ENCODE assay signal across 8 cellular contexts in genomic region chr19:1400281-1401137, GRCh38. TPM values are rescaled to one million over a fixed set of nuclear protein-coding genes. Genes with fewer than 3 reads are reported as not detected.
A peak's percentile ranks its signal among the peaks of the same experiment; 100 is the strongest.
DNase-seq lines count a peak whose midpoint lies in the region; ATAC-seq and TF ChIP-seq lines count a peak whose summit lies in the region.

No MANE protein-coding gene starts in this region.

- no peak overlapping the region for H3K27ac Mint-ChIP-seq in stimulated activated naive B cell treated with anti-CD40 and anti-IgM and Interleukin-4, amounts not matched to agents 10 μg/mL and 1 μg/mL and 100 μg/mL, for 72 hours

- peak; percentile 16 for DNase-seq in DMS53 treated with DMSO at 0.1 percent for 48 hours (lab: John Stamatoyannopoulos, UW; ENCODE audit: unreplicated experiment)
- DNase-seq in KBM-7: peak; percentile 49
- DNase-seq in ascending aorta (ENCODE audit: low spot score in 2 of 2): peak in 1 of 2 donors; percentile 78
- peak; percentile 55 for DNase-seq in iPS-NIHi11 (ENCODE audit: low spot score)
- no peak for DNase-seq in stimulated activated naive B cell treated with anti-CD40 and anti-IgM and Interleukin-4, amounts not matched to agents 10 μg/mL and 1 μg/mL and 100 μg/mL, for 72 hours
- DNase-seq in HCEC 1CT: no peak

- H3K9me3 ChIP-seq in ascending aorta: no peaks in the 10 kb centered on the region

- intact Hi-C loops in ascending aorta (cut with DNase I): no loop called here

- peak overlapping the region; percentile 1 to 3 for H3K27ac ChIP-seq in ascending aorta

- in situ Hi-C loops in KBM-7 (cut with MboI; ENCODE audit: low pct_unique_long_range_greater_than_20kb, low sequenced_read_pairs): no loop called here

- peak overlapping the region; percentile 70 to 75 for H3K4me3 Mint-ChIP-seq in stimulated activated naive B cell treated with anti-CD40 and anti-IgM and Interleukin-4, amounts not matched to agents 10 μg/mL and 1 μg/mL and 100 μg/mL, for 72 hours

- no peaks in the 10 kb centered on the region for H3K9me3 Mint-ChIP-seq in stimulated activated naive B cell treated with anti-CD40 and anti-IgM and Interleukin-4, amounts not matched to agents 10 μg/mL and 1 μg/mL and 100 μg/mL, for 72 hours

- no peak for TF ChIP-seq CTCF in ascending aorta (IDR thresholded peaks at IDR 0.05)

- peaks cover 7 to 14% of the 10 kb centered on the region in 2 donors for H3K36me3 Mint-ChIP-seq in stimulated activated naive B cell treated with anti-CD40 and anti-IgM and Interleukin-4, amounts not matched to agents 10 μg/mL and 1 μg/mL and 100 μg/mL, for 72 hours

- H3K36me3 ChIP-seq in ascending aorta: no peaks in the 10 kb centered on the region

- H3K27me3 ChIP-seq in ascending aorta: no peaks in the 10 kb centered on the region

- H3K4me3 ChIP-seq in ascending aorta: peak overlapping the region; percentile 78 to 92

- H3K4me1 ChIP-seq in ascending aorta: peaks cover 10 to 29% of the 10 kb centered on the region in 2 donors

- ATAC-seq in stimulated activated naive B cell treated with anti-CD40 and anti-IgM and Interleukin-4, amounts not matched to agents 10 μg/mL and 1 μg/mL and 100 μg/mL, for 72 hours (replicated peaks): peak; percentile 42 to 45
- ATAC-seq in HG03039 (IDR thresholded peaks at IDR 0.05; ENCODE audit: unreplicated experiment) (no peak), GM19455 (IDR thresholded peaks at IDR 0.05; ENCODE audit: unreplicated experiment) (no peak)

- peaks cover 9 to 13% of the 10 kb centered on the region in 2 donors for H3K27me3 Mint-ChIP-seq in stimulated activated naive B cell treated with anti-CD40 and anti-IgM and Interleukin-4, amounts not matched to agents 10 μg/mL and 1 μg/mL and 100 μg/mL, for 72 hours

- H3K4me1 Mint-ChIP-seq in stimulated activated naive B cell treated with anti-CD40 and anti-IgM and Interleukin-4, amounts not matched to agents 10 μg/mL and 1 μg/mL and 100 μg/mL, for 72 hours: peaks cover 14 to 32% of the 10 kb centered on the region in 2 donors

RNA-seq across cellular contexts. Expression of gene GAMT, which starts 0.8 kb away (rescaled TPM):
- 56.4 TPM for total RNA-seq in ascending aorta

RNA-seq across cellular contexts. Expression of gene DAZAP1, which starts 6.9 kb away (rescaled TPM):
- total RNA-seq in ascending aorta: 15.8 TPM

RNA-seq across cellular contexts. Expression of gene NDUFS7, which starts 16.8 kb away (rescaled TPM):
- 216 TPM for total RNA-seq in ascending aorta

RNA-seq across cellular contexts. Expression of gene RPS15, which starts 37.7 kb away (rescaled TPM):
- 3,111 TPM for total RNA-seq in ascending aorta

RNA-seq across cellular contexts. Expression of gene APC2, which starts 49.4 kb away (rescaled TPM):
- total RNA-seq in ascending aorta: not detected

Comparison
In these comparisons a context has a peak if more than half of its experiments do, and no peak if none do; other contexts are left out.
1. DNase-seq: peak in DMS53 treated with DMSO at 0.1 percent for 48 hours (single experiment), KBM-7 (single experiment) and iPS-NIHi11 (single experiment); none in stimulated activated naive B cell treated with anti-CD40 and anti-IgM and Interleukin-4, amounts not matched to agents 10 μg/mL and 1 μg/mL and 100 μg/mL, for 72 hours (single experiment) and HCEC 1CT (single experiment).
2. ATAC-seq: peak in stimulated activated naive B cell treated with anti-CD40 and anti-IgM and Interleukin-4, amounts not matched to agents 10 μg/mL and 1 μg/mL and 100 μg/mL, for 72 hours (2 of 2); none in HG03039 (single experiment) and GM19455 (single experiment).